ENCODE assay signal across 18 cellular contexts in genomic region chr19:54883228-54883627, GRCh38. TPM values are rescaled to one million over a fixed set of nuclear protein-coding genes. Genes with fewer than 3 reads are reported as not detected.
DNase-seq lines count a peak whose midpoint lies in the region; ATAC-seq, FAIRE-seq and TF ChIP-seq lines count a peak whose summit lies in the region.
"Had no signal": no experiment of that assay in that cellular context is flagged by ENCODE, and none has a peak within 500 bp of the region (broad histone marks: within the 10 kb centered on the region; RNA-seq: fewer than 3 reads in every experiment).

No MANE protein-coding gene starts in this region.

- CTCF ChIA-PET in OCI-LY7 (lab: Charles Lee; ENCODE audit: unreplicated experiment): no interaction called here

- H3K4me1 ChIP-seq in BLaER1 (peaks cover 33% of the 10 kb centered on the region), GM23338 (ENCODE audit: insufficient read depth) (peaks cover 7% of the 10 kb centered on the region), OCI-LY7 (ENCODE audit: insufficient read depth, low read length, poor library complexity, severe bottlenecking) (peaks cover 6% of the 10 kb centered on the region), mesendoderm (ENCODE audit: control insufficient read depth, low read depth, low read length) (no peaks in the 10 kb centered on the region), heart right ventricle (peaks cover 0 to 4% (median 0%) of the 10 kb centered on the region in 9 donors)
- H3K4me1 ChIP-seq: BE2C had no signal

- no peak for FAIRE-seq in frontal cortex (lab: Jason Lieb, UNC)

- WGBS in mesendoderm (ENCODE audit: extremely low coverage, insufficient coverage, low lambda C conversion rate): no CpG with 5 or more reads among the region's 9 CpGs
- WGBS in heart right ventricle, 2 donors: 76 to 85% methylated on average over 9 of the region's 9 CpGs

- POLR2A ChIA-PET in OCI-LY7 (lab: Charles Lee): no interaction called here

- H3K56ac ChIP-seq in mesendoderm (ENCODE audit: low read length): peak overlapping the region; percentile 60

- H3K9me3 ChIP-seq in BLaER1 (no peaks in the 10 kb centered on the region), OCI-LY7 (ENCODE audit: low read length) (no peaks in the 10 kb centered on the region), heart right ventricle (no peaks in the 10 kb centered on the region)
- H3K9me3 ChIP-seq: BE2C had no signal

- H3K9me2 ChIP-seq in GM23338 (ENCODE audit: insufficient read depth) (no peaks in the 10 kb centered on the region), OCI-LY7 (ENCODE audit: insufficient read depth, low read length) (no peaks in the 10 kb centered on the region)

- H3K79me2 ChIP-seq in GM23338 (replicated peaks; ENCODE audit: insufficient read depth): no peaks in the 10 kb centered on the region
- no peaks in the 10 kb centered on the region for H3K79me2 ChIP-seq in OCI-LY7 (ENCODE audit: insufficient read depth, low read depth, low read length)
- no peaks in the 10 kb centered on the region for H3K79me2 ChIP-seq in mesendoderm (ENCODE audit: control insufficient read depth, insufficient read depth, low read length)

- H3K23ac ChIP-seq in mesendoderm (ENCODE audit: low read length): no peak overlapping the region

- H3F3A ChIP-seq in GM23338 (replicated peaks; ENCODE audit: low read depth): no peaks in the 10 kb centered on the region

- peak overlapping the region; percentile 85 for H3K27ac ChIP-seq in BLaER1
- H3K27ac ChIP-seq in GM23338 (ENCODE audit: low read depth): no peak overlapping the region
- H3K27ac ChIP-seq in OCI-LY7 (ENCODE audit: low read depth, low read length, poor library complexity, severe bottlenecking): no peak overlapping the region
- no peak overlapping the region for H3K27ac ChIP-seq in mesendoderm (ENCODE audit: low read depth, low read length)
- H3K27ac ChIP-seq in heart right ventricle: no peak overlapping the region

- H3K4me3 Mint-ChIP-seq in GM23338: no peak overlapping the region
- H3K4me3 Mint-ChIP-seq: T-helper 17 cell had no signal

- H2AFZ ChIP-seq in GM23338 (peak overlapping the region; percentile 80), OCI-LY7 (ENCODE audit: low read length) (peak overlapping the region; percentile 65; the same call in 1 of the 2 replicates)

- no peaks in the 10 kb centered on the region for H3K36me3 ChIP-seq in BLaER1
- no peaks in the 10 kb centered on the region for H3K36me3 ChIP-seq in GM23338 (ENCODE audit: insufficient read depth)
- H3K36me3 ChIP-seq in OCI-LY7 (ENCODE audit: insufficient read depth, low read length): no peaks in the 10 kb centered on the region
- no peaks in the 10 kb centered on the region for H3K36me3 ChIP-seq in mesendoderm (ENCODE audit: control insufficient read depth, insufficient read depth, low read length)
- peaks cover 0 to 5% (median 0%) of the 10 kb centered on the region in 9 donors for H3K36me3 ChIP-seq in heart right ventricle
- H3K36me3 ChIP-seq: BE2C had no signal

- H4K8ac ChIP-seq in mesendoderm (ENCODE audit: low read depth, low read length): no peak overlapping the region

- no peak overlapping the region for H3K27ac Mint-ChIP-seq in GM23338
- H3K27ac Mint-ChIP-seq: T-helper 17 cell had no signal

- TF ChIP-seq CTCF in GM23338 (conservative IDR thresholded peaks at IDR 0.05; ENCODE audit: low read depth in 2 of 2): no peak
- no peak for TF ChIP-seq CTCF in OCI-LY7 (conservative IDR thresholded peaks at IDR 0.05; ENCODE audit: low read length)
- TF ChIP-seq CTCF in heart right ventricle (IDR thresholded peaks at IDR 0.05): no peak

- intact Hi-C loops in OCI-LY7 (cut with micrococcal nuclease; ENCODE audit: unreplicated experiment) (loop anchor here (2.0 to 5.0 kb wide), 3 partner anchors 179 to 279 kb away; partner anchors contain the start of gene RDH13), heart right ventricle (cut with DNase I) (no loop called here)

- no peak overlapping the region for H2BK5ac ChIP-seq in mesendoderm (ENCODE audit: low read length)

- H3K36me3 Mint-ChIP-seq in GM23338 (ENCODE audit: low read depth): no peaks in the 10 kb centered on the region
- H3K36me3 Mint-ChIP-seq: CD8-positive, alpha-beta memory T cell had no signal

- no TSS peak for BruUV-seq in OCI-LY7 (replicated peaks; lab: Mats Ljungman, UMichigan)

- H3K79me1 ChIP-seq in mesendoderm (ENCODE audit: low read length): no peaks in the 10 kb centered on the region

- peaks cover 34% of the 10 kb centered on the region for H3K9me3 Mint-ChIP-seq in GM23338

- H2AK5ac ChIP-seq in mesendoderm (ENCODE audit: low read length): peak overlapping the region; percentile 90

- no peaks in the 10 kb centered on the region for H3K4me1 Mint-ChIP-seq in GM23338
- H3K4me1 Mint-ChIP-seq: T-helper 17 cell had no signal

- H3K9ac ChIP-seq in BLaER1: peak overlapping the region; percentile 62
- no peak overlapping the region for H3K9ac ChIP-seq in mesendoderm (ENCODE audit: low read length)

- no peak for ATAC-seq in GM23338
- ATAC-seq in heart right ventricle: no peak
- ATAC-seq: T-helper 17 cell had no signal

- H3K18ac ChIP-seq in mesendoderm (ENCODE audit: low read length): no peak overlapping the region

- no peak overlapping the region for H3K4ac ChIP-seq in mesendoderm (ENCODE audit: low read depth, low read length)

- H4K5ac ChIP-seq in mesendoderm (ENCODE audit: low read length): no peak overlapping the region

- H4K20me1 ChIP-seq in BLaER1 (no peaks in the 10 kb centered on the region), GM23338 (replicated peaks; ENCODE audit: insufficient read depth) (no peaks in the 10 kb centered on the region), OCI-LY7 (ENCODE audit: insufficient read depth, low read length) (no peaks in the 10 kb centered on the region)

- no peak overlapping the region for H2BK15ac ChIP-seq in mesendoderm (replicated peaks; ENCODE audit: low read depth)

- no peak overlapping the region for H3K4me3 ChIP-seq in BLaER1
- H3K4me3 ChIP-seq in GM23338: no peak overlapping the region
- H3K4me3 ChIP-seq in OCI-LY7 (ENCODE audit: low read depth, low read length, poor library complexity, severe bottlenecking): no peak overlapping the region
- H3K4me3 ChIP-seq in mesendoderm (ENCODE audit: low read length): no peak overlapping the region
- H3K4me3 ChIP-seq in heart right ventricle: no peak overlapping the region

- H3K27me3 Mint-ChIP-seq in GM23338 (ENCODE audit: insufficient read depth, low read depth, poor library complexity): peaks cover 11% of the 10 kb centered on the region

- DNase-seq in GM23338 (ENCODE audit: low spot score) (no peak), OCI-LY7 (ENCODE audit: low spot score) (no peak), mesendoderm (no peak), frontal cortex (ENCODE audit: low spot score in 2 of 2) (no peak), NCI-H510A treated with DMSO at 0.1 percent for 48 hours (lab: John Stamatoyannopoulos, UW) (no peak), SHP77 (lab: John Stamatoyannopoulos, UW) (no peak), heart right ventricle (no peak)
- DNase-seq: BE2C; CD8-positive, alpha-beta memory T cell; NCI-H187; NCI-H345; NCI-H526 treated with DMSO at 0.1 percent for 48 hours; SHP77 treated with DMSO at 0.1 percent for 48 hours; T-helper 17 cell had no signal

- no peak overlapping the region for H2BK120ac ChIP-seq in mesendoderm (ENCODE audit: low read depth, low read length)

- H3K4me2 ChIP-seq in BLaER1: peak overlapping the region; percentile 78
- H3K4me2 ChIP-seq in GM23338: no peak overlapping the region
- peak overlapping the region; percentile 40 for H3K4me2 ChIP-seq in OCI-LY7 (ENCODE audit: low read length)
- no peak overlapping the region for H3K4me2 ChIP-seq in mesendoderm (ENCODE audit: low read length)

- H3K27me3 ChIP-seq in BLaER1: no peaks in the 10 kb centered on the region
- no peaks in the 10 kb centered on the region; the same call in 1 of the 2 replicates for H3K27me3 ChIP-seq in GM23338 (ENCODE audit: insufficient read depth)
- H3K27me3 ChIP-seq in mesendoderm (ENCODE audit: insufficient read depth, low read length, poor library complexity): no peaks in the 10 kb centered on the region
- H3K27me3 ChIP-seq in heart right ventricle: peaks cover 0 to 62% (median 36%) of the 10 kb centered on the region in 7 donors
- H3K27me3 ChIP-seq: BE2C had no signal

RNA-seq across cellular contexts. Expression of gene FCAR, which starts 9.2 kb away (rescaled TPM):
- total RNA-seq in GM23338 (2014; rRNA removed; shearing (Covaris generic)): not detected in 2 replicates
- polyA plus RNA-seq in GM23338 (2016; fragmentation: Nextera tagmentation; extraction: Ambion mirVana): not detected in 2 replicates
- not detected in 2 replicates for total RNA-seq in OCI-LY7 (2014; rRNA removed; shearing (Covaris generic))
- total RNA-seq in OCI-LY7 (2022): not detected in 2 replicates
- not detected for polyA plus RNA-seq in mesendoderm (2013, experiment 1 of 2)
- polyA plus RNA-seq in mesendoderm (2013, experiment 2 of 2): not detected
- total RNA-seq in frontal cortex: 0.41 TPM
- 1 to 10 TPM in 2 of 10 donors, under 1 TPM in 5, not detected in 3; 0.33 to 1.8 (median 0.68) TPM for total RNA-seq in heart right ventricle
- under 1 TPM in 1 of 2 donors, not detected in 1; 0.19 TPM for polyA plus RNA-seq in heart right ventricle
- total RNA-seq: CD8-positive, alpha-beta memory T cell; H4; HepG2 had no signal
- polyA plus RNA-seq: AG04450; CD8-positive, alpha-beta memory T cell; HepG2 had no signal

RNA-seq across cellular contexts. Expression of gene NCR1, which starts 22.7 kb away (rescaled TPM):
- 0.78 and 2.0 TPM in 2 replicates for total RNA-seq in GM23338 (2014; rRNA removed; shearing (Covaris generic))
- polyA plus RNA-seq in GM23338 (2016; fragmentation: Nextera tagmentation; extraction: Ambion mirVana): 1.6 and 1.8 TPM in 2 replicates
- not detected in 2 replicates for total RNA-seq in OCI-LY7 (2014; rRNA removed; shearing (Covaris generic))
- not detected in 2 replicates for total RNA-seq in OCI-LY7 (2022)
- 4.1 TPM for polyA plus RNA-seq in mesendoderm (2013, experiment 1 of 2)
- 3.6 TPM for polyA plus RNA-seq in mesendoderm (2013, experiment 2 of 2)
- total RNA-seq in frontal cortex: not detected
- total RNA-seq in heart right ventricle: under 1 TPM in 3 of 10 donors, not detected in 7; 0.38 to 0.81 (median 0.60) TPM
- polyA plus RNA-seq in heart right ventricle: not detected
- total RNA-seq: HepG2, T-helper 17 cell had no signal
- polyA plus RNA-seq: AG04450, HepG2 had no signal

RNA-seq across cellular contexts. Expression of gene KIR3DL2, which starts 33.0 kb away (rescaled TPM):
- total RNA-seq in GM23338 (2014; rRNA removed; shearing (Covaris generic)): not detected in 2 replicates
- polyA plus RNA-seq in GM23338 (2016; fragmentation: Nextera tagmentation; extraction: Ambion mirVana) (not detected in 2 replicates), heart right ventricle (not detected)
- not detected in 2 replicates for total RNA-seq in OCI-LY7 (2014; rRNA removed; shearing (Covaris generic))
- total RNA-seq in OCI-LY7 (2022) (not detected in 2 replicates), frontal cortex (not detected), heart right ventricle (under 1 TPM in 1 of 10 donors, not detected in 9; 0.95 TPM)
- not detected for polyA plus RNA-seq in mesendoderm (2013, experiment 1 of 2)
- polyA plus RNA-seq in mesendoderm (2013, experiment 2 of 2): not detected
- total RNA-seq: H4, HepG2 had no signal
- polyA plus RNA-seq: AG04450, HepG2 had no signal

RNA-seq across cellular contexts. Expression of gene KIR2DS4, which starts 50.8 kb away (rescaled TPM):
- not detected in 2 replicates for total RNA-seq in GM23338 (2014; rRNA removed; shearing (Covaris generic))
- polyA plus RNA-seq in GM23338 (2016; fragmentation: Nextera tagmentation; extraction: Ambion mirVana) (not detected in 2 replicates), heart right ventricle (not detected)
- total RNA-seq in OCI-LY7 (2014; rRNA removed; shearing (Covaris generic)): not detected in 2 replicates
- total RNA-seq in OCI-LY7 (2022) (not detected in 2 replicates), frontal cortex (not detected), heart right ventricle (under 1 TPM in 2 of 10 donors, not detected in 8; 0.14 to 0.28 TPM)
- polyA plus RNA-seq in mesendoderm (2013, experiment 1 of 2): not detected
- not detected for polyA plus RNA-seq in mesendoderm (2013, experiment 2 of 2)
- total RNA-seq: CD8-positive, alpha-beta memory T cell; H4; HepG2; T-helper 17 cell had no signal
- polyA plus RNA-seq: AG04450, HepG2 had no signal

Comparison
In these comparisons a context has a peak if more than half of its experiments do, and no peak if none do; other contexts are left out.
1. H3K4me2 ChIP-seq: peak in BLaER1 (single experiment) and OCI-LY7 (single experiment); none in GM23338 (single experiment) and mesendoderm (single experiment).